ENCODE assay signal across 8 cellular contexts in genomic region chr21:33948096-33948950, GRCh38. TPM values are rescaled to one million over a fixed set of nuclear protein-coding genes. Genes with fewer than 3 reads are reported as not detected.
A peak's percentile ranks its signal among the peaks of the same experiment; 100 is the strongest.
DNase-seq lines count a peak whose midpoint lies in the region; TF ChIP-seq lines count a peak whose summit lies in the region.

No MANE protein-coding gene starts in this region.

- peak overlapping the region; percentile 74 for H3K4me2 ChIP-seq in skeletal muscle satellite cell (ENCODE audit: low read length)

- no peaks in the 10 kb centered on the region for H3K27me3 ChIP-seq in skeletal muscle satellite cell (ENCODE audit: control insufficient read depth, insufficient read depth, low read length)

- peak overlapping the region; percentile 72 for H3K4me3 Mint-ChIP-seq in T-helper 1 cell treated with Interleukin-12 subunit alpha and Interleukin-12 subunit beta and Interleukin-4 antibody, amounts not matched to agents 30 μg/mL and 1 μg/mL, for 36 hours

- peaks cover 11% of the 10 kb centered on the region for H3K9me3 Mint-ChIP-seq in T-helper 1 cell treated with Interleukin-12 subunit alpha and Interleukin-12 subunit beta and Interleukin-4 antibody, amounts not matched to agents 30 μg/mL and 1 μg/mL, for 36 hours

- H3K36me3 ChIP-seq in skeletal muscle satellite cell (ENCODE audit: insufficient read depth, low read length) = no peaks in the 10 kb centered on the region

- DNase-seq in GF-D8 (lab: John Stamatoyannopoulos, UW) (peak; percentile 43), HEK293T (ENCODE audit: extremely low spot score) (peak; percentile 39), NCI-H1105 (lab: John Stamatoyannopoulos, UW) (peak; percentile 89), hypothalamus (lab: John Stamatoyannopoulos, UW) (peak in 45 of 51 donors; percentile 3 to 90 (median 70)), GOT3 (lab: John Stamatoyannopoulos, UW) (no peak)

- H3K36me3 Mint-ChIP-seq in T-helper 1 cell treated with Interleukin-12 subunit alpha and Interleukin-12 subunit beta and Interleukin-4 antibody, amounts not matched to agents 30 μg/mL and 1 μg/mL, for 36 hours (ENCODE audit: low read depth) = peaks cover 47% of the 10 kb centered on the region

- peak overlapping the region; percentile 37 for H3K4me3 ChIP-seq in skeletal muscle satellite cell (ENCODE audit: low read length)

- H3K4me1 ChIP-seq in skeletal muscle satellite cell (ENCODE audit: control insufficient read depth, insufficient read depth, low read length) = peaks cover 23% of the 10 kb centered on the region

- H3K9ac ChIP-seq in skeletal muscle satellite cell (ENCODE audit: low read depth, low read length) = peak overlapping the region; percentile 31

- peak overlapping the region; percentile 82 for H3K27ac ChIP-seq in angular gyrus (ENCODE audit: low read depth, low read length)

- POLR2A ChIA-PET in HEK293T (lab: Yijun Ruan, JAX) = interaction anchor here (1.0 kb wide), 2 partner anchors 17 to 25 kb away, joined by 3 to 4 read pairs; no protein-coding TSS in a partner anchor

- H3K27ac Mint-ChIP-seq in T-helper 1 cell treated with Interleukin-12 subunit alpha and Interleukin-12 subunit beta and Interleukin-4 antibody, amounts not matched to agents 30 μg/mL and 1 μg/mL, for 36 hours = peak overlapping the region; percentile 99

- H3K4me1 Mint-ChIP-seq in T-helper 1 cell treated with Interleukin-12 subunit alpha and Interleukin-12 subunit beta and Interleukin-4 antibody, amounts not matched to agents 30 μg/mL and 1 μg/mL, for 36 hours (ENCODE audit: low read depth) = peaks cover 65% of the 10 kb centered on the region

- CTCF ChIA-PET in HEK293T (lab: Yijun Ruan, JAX) = interaction anchor here (1.1 kb wide), 1 partner anchor 24 kb away, joined by 5 read pairs; no protein-coding TSS in a partner anchor

- H3K9me3 ChIP-seq in skeletal muscle satellite cell (replicated peaks; ENCODE audit: low read length) = no peaks in the 10 kb centered on the region

- H3K27me3 Mint-ChIP-seq in T-helper 1 cell treated with Interleukin-12 subunit alpha and Interleukin-12 subunit beta and Interleukin-4 antibody, amounts not matched to agents 30 μg/mL and 1 μg/mL, for 36 hours (ENCODE audit: low read depth) = no peaks in the 10 kb centered on the region

TF ChIP-seq in HEK293T, 16 proteins besides CTCF, POLR2A, EP300 and RAD21:
- TF ChIP-seq ELF4 (IDR thresholded peaks at IDR 0.05) (no peak), SUZ12 (IDR thresholded peaks at IDR 0.05) (no peak), FOXK2 (IDR thresholded peaks at IDR 0.05) (no peak), TARDBP (IDR thresholded peaks at IDR 0.05) (no peak), ZNF384 (IDR thresholded peaks at IDR 0.05) (no peak), ARNT (IDR thresholded peaks at IDR 0.05) (no peak), LEF1 (IDR thresholded peaks at IDR 0.05; ENCODE audit: borderline replicate concordance) (no peak), NFRKB (IDR thresholded peaks at IDR 0.05) (no peak), FOXA1 (IDR thresholded peaks at IDR 0.05) (no peak), L3MBTL2 (conservative IDR thresholded peaks at IDR 0.05) (no peak), BHLHE40 (IDR thresholded peaks at IDR 0.05; ENCODE audit: borderline replicate concordance) (no peak), HDGF (IDR thresholded peaks at IDR 0.05; ENCODE audit: borderline replicate concordance) (no peak), SP1 (IDR thresholded peaks at IDR 0.05) (no peak), CTBP1 (IDR thresholded peaks at IDR 0.05; ENCODE audit: borderline replicate concordance) (no peak), PKNOX1 (IDR thresholded peaks at IDR 0.05) (no peak), FOXM1 (IDR thresholded peaks at IDR 0.05; ENCODE audit: borderline replicate concordance) (no peak)

RNA-seq across cellular contexts. Expression of gene ATP5PO, which starts 32.7 kb away (rescaled TPM):
- total RNA-seq in skeletal muscle satellite cell (2012; rRNA removed) = 202 and 233 TPM in 2 replicates
